In the genomic region with DNA sequence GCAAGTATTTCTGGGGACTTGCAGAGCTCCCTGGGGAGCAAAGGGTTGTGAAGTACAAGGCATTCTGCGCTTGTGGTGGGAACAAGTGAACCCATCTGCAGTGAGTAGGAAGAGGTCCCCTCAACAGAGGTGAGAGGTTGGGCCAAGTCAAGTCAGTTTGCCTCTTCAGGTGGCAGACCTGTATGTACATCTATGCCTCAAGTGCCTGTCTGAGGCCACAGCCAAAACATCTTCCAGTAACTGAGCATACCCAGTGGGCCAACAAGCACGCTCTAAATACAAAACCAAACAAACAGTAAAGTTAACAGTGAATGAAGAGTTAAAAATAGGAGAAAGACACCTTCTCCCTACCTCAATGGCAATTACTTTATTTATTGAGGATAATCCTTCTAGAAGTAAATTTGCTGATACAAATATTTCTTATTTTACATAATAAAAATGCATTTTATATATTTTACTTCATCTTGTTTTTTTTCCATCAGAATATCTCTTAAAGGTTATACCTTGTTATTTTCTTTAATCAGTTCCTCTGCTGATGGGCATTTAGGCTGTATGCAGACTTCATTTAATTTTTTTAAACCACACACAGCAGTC, we compare ENCODE assay signal across 8 cellular contexts. TPM values are rescaled to one million over a fixed set of nuclear protein-coding genes. Genes with fewer than 3 reads are reported as not detected.
DNase-seq lines count a peak whose midpoint lies in the region; ATAC-seq and TF ChIP-seq lines count a peak whose summit lies in the region.

No MANE protein-coding gene starts in this region.

- 81 to 87% methylated on average over 2 of the region's 2 CpGs for WGBS in body of pancreas, 2 donors

- H3K9me3 Mint-ChIP-seq in osteocyte (ENCODE audit: unreplicated experiment), result no peaks in the 10 kb centered on the region

- H3K4me1 ChIP-seq in body of pancreas, result peaks cover 53% of the 10 kb centered on the region

- peaks cover 6% of the 10 kb centered on the region for H3K36me3 Mint-ChIP-seq in osteocyte (ENCODE audit: unreplicated experiment)

- DNase-seq in body of pancreas, result no peak
- no peak for DNase-seq in osteocyte (ENCODE audit: extremely low spot score, unreplicated experiment)
- no peak for DNase-seq in HPDE6-E6E7 (ENCODE audit: extremely low spot score)
- no peak for DNase-seq in putamen (ENCODE audit: low spot score)
- DNase-seq in stimulated activated CD4-positive, alpha-beta T cell treated with anti-CD3 and anti-CD28 coated beads, Interleukin-15, amount 100 ng/mL, for 24 hours, result no peak
- no peak for DNase-seq in hypothalamus (lab: John Stamatoyannopoulos, UW)

- no peak overlapping the region for H3K4me3 ChIP-seq in body of pancreas

- no peaks in the 10 kb centered on the region for H3K36me3 ChIP-seq in body of pancreas (replicated peaks in 1 of 2; ENCODE audit: insufficient read depth in 1 of 2, low read depth in 2 of 2)

- intact Hi-C loops in body of pancreas (cut with DNase I), result no loop called here

- TF ChIP-seq CTCF in body of pancreas (IDR thresholded peaks at IDR 0.05) (no peak), osteocyte (IDR thresholded peaks at IDR 0.05) (no peak)

- H3K4me1 Mint-ChIP-seq in osteocyte (ENCODE audit: unreplicated experiment), result peaks cover 72% of the 10 kb centered on the region

- H3K27ac Mint-ChIP-seq in osteocyte (ENCODE audit: unreplicated experiment), result peak overlapping the region; percentile 98

- ATAC-seq in GM18861 (IDR thresholded peaks at IDR 0.05; ENCODE audit: unreplicated experiment) (peak; percentile 4), HG02870 (IDR thresholded peaks at IDR 0.05; ENCODE audit: unreplicated experiment) (peak; percentile 9), body of pancreas (no peak)

- H3K27me3 ChIP-seq in body of pancreas, result no peaks in the 10 kb centered on the region

- TF ChIP-seq POLR2A in body of pancreas (IDR thresholded peaks at IDR 0.05), result no peak

- peak overlapping the region; percentile 73 to 96 (median 92) for H3K27ac ChIP-seq in body of pancreas

- no peaks in the 10 kb centered on the region for H3K9me3 ChIP-seq in body of pancreas

- H3K4me3 Mint-ChIP-seq in osteocyte (ENCODE audit: unreplicated experiment), result peak overlapping the region; percentile 80

- no peaks in the 10 kb centered on the region for H3K27me3 Mint-ChIP-seq in osteocyte (ENCODE audit: unreplicated experiment)

RNA-seq across cellular contexts. Expression of a gene that starts 2.5 kb away (rescaled TPM):
- total RNA-seq in body of pancreas, result 10 to 100 TPM; 26.4 to 28.8 TPM
- 110 and 114 TPM in 2 replicates for total RNA-seq in osteocyte
